ENCODE assay signal across 8 cellular contexts in the genomic region with DNA sequence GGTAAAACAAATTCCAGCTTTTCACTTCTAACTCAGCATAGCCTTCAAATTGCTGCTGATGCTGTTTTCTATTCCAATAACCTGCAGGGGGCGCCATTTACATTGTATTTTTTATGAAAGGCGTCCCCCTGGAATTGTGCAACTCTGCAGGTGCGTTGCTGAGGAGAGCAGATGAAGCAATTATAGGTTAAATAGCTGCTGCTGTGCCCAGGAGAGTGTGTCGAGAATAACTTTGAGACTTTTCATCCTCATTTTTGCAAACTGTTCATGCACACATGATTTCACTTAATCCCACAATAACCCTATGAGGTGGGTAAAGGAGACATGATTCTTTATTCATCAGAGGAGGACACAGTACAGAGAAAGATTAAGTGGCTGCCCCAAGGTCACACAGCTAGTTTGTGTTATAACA.
A peak's percentile ranks its signal among the peaks of the same experiment; 100 is the strongest.
DNase-seq lines count a peak whose midpoint lies in the region; ATAC-seq, FAIRE-seq and TF ChIP-seq lines count a peak whose summit lies in the region.

No MANE protein-coding gene starts in this region.

- H3K9me3 ChIP-seq in PC-9 (ENCODE audit: insufficient read depth, low read depth) = no peaks in the 10 kb centered on the region
- no peaks in the 10 kb centered on the region for H3K9me3 ChIP-seq in pancreas
- no peaks in the 10 kb centered on the region for H3K9me3 ChIP-seq in upper lobe of left lung

- TF ChIP-seq POLR2A in upper lobe of left lung (IDR thresholded peaks at IDR 0.05) = no peak

- CTCF ChIA-PET in PC-9 (lab: Charles Lee) = interaction anchor here (0.5 to 1.3 kb wide), 5 partner anchors 17 to 582 kb away, joined by 3 to 8 read pairs (median 3); no protein-coding TSS in a partner anchor

- no peak overlapping the region for H3K4me3 Mint-ChIP-seq in activated T-cell treated with anti-CD3 and anti-CD28 coated beads, Interleukin-2, amount 50 U/mL, for 72 hours

- intact Hi-C loops in PC-9 (cut with micrococcal nuclease; ENCODE audit: unreplicated experiment) (loop anchor here (1.0 to 5.0 kb wide), 4 partner anchors 87 to 676 kb away; a partner anchor contains a TSS), pancreas (cut with DNase I) (loop anchor here in 1 of 3 donors (5.0 kb wide), 1 partner anchor 677 kb away; no protein-coding TSS in a partner anchor)

- H3K9me2 ChIP-seq in PC-9 (ENCODE audit: insufficient read depth) = no peaks in the 10 kb centered on the region

- H3K36me3 Mint-ChIP-seq in activated T-cell treated with anti-CD3 and anti-CD28 coated beads, Interleukin-2, amount 50 U/mL, for 72 hours (ENCODE audit: insufficient read depth in 2 of 2) = no peaks in the 10 kb centered on the region

- BruUV-seq in PC-9 (replicated peaks; lab: Mats Ljungman, UMichigan) = no TSS peak

- H3K27ac Mint-ChIP-seq in activated T-cell treated with anti-CD3 and anti-CD28 coated beads, Interleukin-2, amount 50 U/mL, for 72 hours = no peak overlapping the region

- H4K20me1 ChIP-seq in PC-9 (ENCODE audit: insufficient read depth) = no peaks in the 10 kb centered on the region

- H3K79me2 ChIP-seq in PC-9 (ENCODE audit: low read depth) = no peaks in the 10 kb centered on the region

- H3K4me2 ChIP-seq in PC-9 = 0 out of 2 replicates have a peak overlapping the region, but pooled peaks have one; percentile 26

- ATAC-seq in GM21528 (IDR thresholded peaks at IDR 0.05; ENCODE audit: low FRiP score, unreplicated experiment) = peak; percentile 80
- ATAC-seq in activated T-cell treated with anti-CD3 and anti-CD28 coated beads, Interleukin-2, amount 50 U/mL, for 72 hours (replicated peaks in 1 of 2) = peak; percentile 39 to 44
- peak; percentile 68 to 91 (median 82) for ATAC-seq in pancreas
- peak in 1 of 2 donors; percentile 61 for ATAC-seq in upper lobe of left lung (ENCODE audit: low FRiP score in 2 of 2)

- no peaks in the 10 kb centered on the region for H3K27me3 ChIP-seq in PC-9 (ENCODE audit: insufficient read depth, low read depth)
- no peaks in the 10 kb centered on the region for H3K27me3 ChIP-seq in pancreas
- H3K27me3 ChIP-seq in upper lobe of left lung = no peaks in the 10 kb centered on the region

- no peaks in the 10 kb centered on the region for H3K9me3 Mint-ChIP-seq in activated T-cell treated with anti-CD3 and anti-CD28 coated beads, Interleukin-2, amount 50 U/mL, for 72 hours

- H3K4me3 ChIP-seq in PC-9 (no peak overlapping the region), fibroblast of villous mesenchyme (ENCODE audit: low read depth, low read length) (no peak overlapping the region), pancreas (no peak overlapping the region), upper lobe of left lung (no peak overlapping the region)

- DNase-seq in DMS153 (lab: John Stamatoyannopoulos, UW) (peak; percentile 77), Kasumi-1 (lab: John Stamatoyannopoulos, UW) (peak; percentile 46 to 70), PC-9 (peak; percentile 56 to 60), fibroblast of villous mesenchyme (ENCODE audit: low read depth) (peak; percentile 73), pancreas (peak in 5 of 6 donors; percentile 54 to 79 (median 61)), upper lobe of left lung (peak in 1 of 2 donors; percentile 77)
- DNase-seq in activated T-cell treated with anti-CD3 and anti-CD28 coated beads, Interleukin-2, amount 50 U/mL, for 72 hours = peak; percentile 57 to 72

- H3K4me1 Mint-ChIP-seq in activated T-cell treated with anti-CD3 and anti-CD28 coated beads, Interleukin-2, amount 50 U/mL, for 72 hours (ENCODE audit: low read depth) = peaks cover 2% of the 10 kb centered on the region

- peak; percentile 95 for TF ChIP-seq CTCF in PC-9 (conservative IDR thresholded peaks at IDR 0.05)
- TF ChIP-seq CTCF in fibroblast of villous mesenchyme (IDR thresholded peaks at IDR 0.05; ENCODE audit: insufficient read depth, low read depth, low read length) = peak; percentile 75
- TF ChIP-seq CTCF in pancreas (IDR thresholded peaks at IDR 0.05) = peak; percentile 74 to 82 (median 78)
- TF ChIP-seq CTCF in upper lobe of left lung (IDR thresholded peaks at IDR 0.05) = peak; percentile 64 to 87 (median 76)

- no peak for TF ChIP-seq EP300 in upper lobe of left lung (IDR thresholded peaks at IDR 0.05)

- FAIRE-seq in pancreas (lab: Jason Lieb, UNC) = no peak

- no peak overlapping the region for H3K27ac ChIP-seq in PC-9
- no peak overlapping the region for H3K27ac ChIP-seq in pancreas
- H3K27ac ChIP-seq in upper lobe of left lung = no peak overlapping the region

- H3F3A ChIP-seq in PC-9 (ENCODE audit: insufficient read depth, low read depth) = peaks cover 7% of the 10 kb centered on the region; the same call in 1 of the 2 replicates

- no peak overlapping the region for H2AFZ ChIP-seq in PC-9

- H3K36me3 ChIP-seq in PC-9 (ENCODE audit: low read depth) (no peaks in the 10 kb centered on the region), pancreas (no peaks in the 10 kb centered on the region), upper lobe of left lung (no peaks in the 10 kb centered on the region)

- H3K4me1 ChIP-seq in PC-9 (replicated peaks; ENCODE audit: insufficient read depth) (peaks cover 8% of the 10 kb centered on the region), pancreas (peaks cover 0 to 2% (median 0%) of the 10 kb centered on the region in 3 donors), upper lobe of left lung (peaks cover 0 to 8% (median 3%) of the 10 kb centered on the region in 4 donors)

- 1 to 2% methylated on average over 4 of the region's 4 CpGs for WGBS in pancreas, 2 donors
- WGBS in upper lobe of left lung, 2 donors = 0 to 4% methylated on average over 4 of the region's 4 CpGs

- H3K27me3 Mint-ChIP-seq in activated T-cell treated with anti-CD3 and anti-CD28 coated beads, Interleukin-2, amount 50 U/mL, for 72 hours (ENCODE audit: low read depth) = peaks cover 2% of the 10 kb centered on the region

- POLR2A ChIA-PET in PC-9 (lab: Charles Lee; ENCODE audit: unreplicated experiment) = interaction anchor here (0.6 kb wide), 1 partner anchor 63 kb away, joined by 3 read pairs; no protein-coding TSS in a partner anchor
